Comparison of ENCODE assay signal across 8 cellular contexts in genomic region chr3:171458056-171458856, GRCh38. TPM values are rescaled to one million over a fixed set of nuclear protein-coding genes. Genes with fewer than 3 reads are reported as not detected.
DNase-seq lines count a peak whose midpoint lies in the region; ATAC-seq and TF ChIP-seq lines count a peak whose summit lies in the region.

No MANE protein-coding gene starts in this region.

- no peaks in the 10 kb centered on the region for H3K9me3 Mint-ChIP-seq in chondrocyte (ENCODE audit: low read depth)

- H3K27ac Mint-ChIP-seq in chondrocyte (ENCODE audit: unreplicated experiment): peak overlapping the region; percentile 45

- peak overlapping the region; percentile 88 for H3K4me3 ChIP-seq in thoracic aorta

- ATAC-seq in thoracic aorta (ENCODE audit: insufficient number of reproducible peaks, low FRiP score, low read depth) (no peak), GM21390 (IDR thresholded peaks at IDR 0.05; ENCODE audit: unreplicated experiment) (no peak)

- in situ Hi-C loops in G401 (cut with HindIII; ENCODE audit: low sequenced_read_pairs): no loop called here

- H3K27ac ChIP-seq in VCaP (peak overlapping the region; percentile 84), thoracic aorta (no peak overlapping the region)

- TF ChIP-seq CTCF in VCaP (conservative IDR thresholded peaks at IDR 0.05) (no peak), chondrocyte (IDR thresholded peaks at IDR 0.05) (no peak), thoracic aorta (IDR thresholded peaks at IDR 0.05) (no peak)

- H3K4me1 Mint-ChIP-seq in chondrocyte (ENCODE audit: low read depth): peaks cover 38% of the 10 kb centered on the region

- H3K27me3 Mint-ChIP-seq in chondrocyte (ENCODE audit: low read depth): no peaks in the 10 kb centered on the region

- H3K36me3 Mint-ChIP-seq in chondrocyte (ENCODE audit: low read depth): no peaks in the 10 kb centered on the region

- DNase-seq in G401 (ENCODE audit: low spot score): peak; percentile 62
- DNase-seq in chondrocyte (ENCODE audit: low spot score): no peak
- peak; percentile 23 for DNase-seq in mucosa of gallbladder (ENCODE audit: low spot score)
- DNase-seq in thoracic aorta (ENCODE audit: low spot score): no peak
- DNase-seq in NCI-H1436 treated with DMSO at 0.1 percent for 48 hours (lab: John Stamatoyannopoulos, UW): no peak
- no peak for DNase-seq in SW 1271 (lab: John Stamatoyannopoulos, UW)

- peak overlapping the region; percentile 96 for H3K4me3 Mint-ChIP-seq in chondrocyte (ENCODE audit: unreplicated experiment)

- H3K36me3 ChIP-seq in thoracic aorta: no peaks in the 10 kb centered on the region

- H3K4me1 ChIP-seq in thoracic aorta (ENCODE audit: control insufficient read depth in 1 of 2, low read depth in 2 of 2): peaks cover 0 to 41% of the 10 kb centered on the region in 2 donors

- no peaks in the 10 kb centered on the region for H3K9me3 ChIP-seq in thoracic aorta

- H3K27me3 ChIP-seq in thoracic aorta (replicated peaks; ENCODE audit: insufficient read depth): no peaks in the 10 kb centered on the region

RNA-seq across cellular contexts. Expression of gene TNIK, which starts 1.9 kb away (rescaled TPM):
- total RNA-seq in G401 (2014; rRNA removed; shearing (Covaris generic)): 0.03 TPM in 1 of 2 replicates, not detected in the other
- total RNA-seq in chondrocyte: 16.9 to 18.7 TPM (median 17.5 TPM) in 3 replicates
- 33.9 TPM for total RNA-seq in mucosa of gallbladder
- total RNA-seq in thoracic aorta: 10 to 100 TPM; 18.3 to 21.7 TPM

Comparison
In these comparisons a context has a peak if more than half of its experiments do, and no peak if none do; other contexts are left out.
1. DNase-seq: peak in G401 (single experiment) and mucosa of gallbladder (single experiment); none in chondrocyte (single experiment), thoracic aorta (single experiment), NCI-H1436 treated with DMSO at 0.1 percent for 48 hours (single experiment) and SW 1271 (0 of 2).
2. RNA of gene TNIK, which starts 1.9 kb away (total RNA-seq): 33.9 TPM in mucosa of gallbladder (single experiment), 18.3 to 21.7 TPM in thoracic aorta and 16.9 to 18.7 TPM in chondrocyte; 0.03 TPM in G401; every median in the first group is over 10 times any median in the second.